In the genomic region with DNA sequence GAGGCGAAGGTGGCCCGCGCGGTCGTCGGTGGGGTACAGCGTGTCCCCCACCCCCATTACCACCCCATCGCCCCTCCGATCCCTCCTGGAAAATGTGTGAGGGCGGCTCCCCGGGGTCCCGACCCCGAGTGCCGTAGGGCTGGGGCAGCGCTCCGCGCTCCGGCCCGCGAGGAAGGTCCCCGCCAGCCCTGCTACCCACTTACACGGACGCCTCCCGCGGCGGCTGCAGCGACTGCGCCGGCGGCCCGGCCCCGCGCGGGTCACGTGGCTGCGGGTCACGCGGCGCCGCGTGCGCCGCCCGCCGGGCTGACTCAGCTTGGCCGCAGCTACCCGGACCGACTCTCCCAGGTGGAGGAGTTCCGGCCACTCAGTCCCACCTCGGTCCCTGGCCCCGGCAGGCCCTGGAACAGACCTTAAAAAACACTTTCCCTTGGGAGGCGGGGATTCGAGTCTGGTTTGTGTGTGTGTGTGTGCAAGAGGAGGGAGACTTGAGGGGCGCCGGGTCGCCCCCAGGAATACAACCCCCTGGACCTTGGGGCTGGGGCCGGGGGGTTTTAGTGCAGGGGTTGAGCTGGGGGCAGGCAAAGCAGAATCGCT, we compare ENCODE assay signal across 8 cellular contexts. TPM values are rescaled to one million over a fixed set of nuclear protein-coding genes. Genes with fewer than 3 reads are reported as not detected.
A peak's percentile ranks its signal among the peaks of the same experiment; 100 is the strongest.
DNase-seq lines count a peak whose midpoint lies in the region; ATAC-seq and TF ChIP-seq lines count a peak whose summit lies in the region.

A gene (minus strand): TSS at position 236 of the 597 bp plus-strand sequence. CDS start 992 bp downstream, outside the sequence.

- peak; percentile 24 to 69 (median 52) for DNase-seq in CD4-positive, alpha-beta T cell
- DNase-seq in RWPE2 (ENCODE audit: low spot score) (peak; percentile 80), activated gamma-delta T cell treated with Interleukin-2 at 50 U/mL for 16 hours (peak; percentile 62), fibroblast of villous mesenchyme (ENCODE audit: low read depth) (peak; percentile 79), stromal cell of bone marrow (ENCODE audit: low read depth) (peak; percentile 54)

- no peak for TF ChIP-seq EP300 in neural cell (conservative IDR thresholded peaks at IDR 0.05; ENCODE audit: poor library complexity, severe bottlenecking)

- POLR2A ChIA-PET in CD4-positive, alpha-beta T cell (lab: Charles Lee), result interaction anchor here (0.6 to 3.6 kb wide), 14 partner anchors 8 to 321 kb away, joined by 3 to 26 read pairs (median 4); a partner anchor contains a TSS

- no peaks in the 10 kb centered on the region for H4K20me1 ChIP-seq in neural cell (ENCODE audit: insufficient read depth)

- H2AFZ ChIP-seq in neural cell (ENCODE audit: low read depth, low read length), result peak within 1 kb of the TSS; percentile 45

- H3K36me3 Mint-ChIP-seq in CD4-positive, alpha-beta T cell (ENCODE audit: low read depth), result peaks cover 14% of the 10 kb centered on the region

- peaks cover 84% of the 10 kb centered on the region for H3K4me1 Mint-ChIP-seq in CD4-positive, alpha-beta T cell (ENCODE audit: low read depth)

- peaks cover 34% of the 10 kb centered on the region for H3K4me1 ChIP-seq in RWPE2 (ENCODE audit: insufficient read depth, poor library complexity, severe bottlenecking)

- H3K27ac ChIP-seq in CD4-positive, alpha-beta T cell (ENCODE audit: low read depth, low read length), result peak within 1 kb of the TSS; percentile 60
- H3K27ac ChIP-seq in RWPE2 (ENCODE audit: poor library complexity, severe bottlenecking) (peak within 1 kb of the TSS; percentile 68), neural cell (ENCODE audit: low read length) (no peak within 1 kb of the TSS)

- H3K36me3 ChIP-seq in RWPE2 (ENCODE audit: low read depth), result peaks cover 17% of the 10 kb centered on the region
- no peaks in the 10 kb centered on the region for H3K36me3 ChIP-seq in neural cell (ENCODE audit: insufficient read depth, low read length)

- CTCF ChIA-PET in CD4-positive, alpha-beta T cell (lab: Charles Lee), result interaction anchor here (1.0 to 3.4 kb wide), 8 partner anchors 12 to 131 kb away, joined by 4 to 18 read pairs (median 12); a partner anchor contains a TSS

- no peaks in the 10 kb centered on the region for H3K9me3 Mint-ChIP-seq in CD4-positive, alpha-beta T cell

- peak within 1 kb of the TSS; percentile 90 for H3K4me3 Mint-ChIP-seq in CD4-positive, alpha-beta T cell

- TF ChIP-seq CTCF in CD4-positive, alpha-beta T cell (IDR thresholded peaks at IDR 0.05), result no peak
- TF ChIP-seq CTCF in RWPE2 (IDR thresholded peaks at IDR 0.05; ENCODE audit: poor library complexity, severe bottlenecking) (peak; percentile 11), fibroblast of villous mesenchyme (IDR thresholded peaks at IDR 0.05; ENCODE audit: insufficient read depth, low read depth, low read length) (no peak), neural cell (IDR thresholded peaks at IDR 0.05; ENCODE audit: poor library complexity, severe bottlenecking) (no peak)

- no peaks in the 10 kb centered on the region for H3K27me3 ChIP-seq in CD4-positive, alpha-beta T cell (ENCODE audit: control insufficient read depth, insufficient read depth, low read length)
- no peaks in the 10 kb centered on the region for H3K27me3 ChIP-seq in RWPE2 (ENCODE audit: insufficient read depth, poor library complexity, severe bottlenecking)
- no peaks in the 10 kb centered on the region for H3K27me3 ChIP-seq in neural cell (ENCODE audit: insufficient read depth, low read depth, low read length)

- H3K9ac ChIP-seq in neural cell (ENCODE audit: low read length), result peak within 1 kb of the TSS; percentile 58

- no peaks in the 10 kb centered on the region for H3K79me2 ChIP-seq in neural cell (replicated peaks; ENCODE audit: insufficient read depth, low read length)

- H3K9me3 ChIP-seq in CD4-positive, alpha-beta T cell (ENCODE audit: control insufficient read depth, low read length), result no peaks in the 10 kb centered on the region
- H3K9me3 ChIP-seq in RWPE2 (ENCODE audit: severe bottlenecking) (no peaks in the 10 kb centered on the region), neural cell (ENCODE audit: low read length) (no peaks in the 10 kb centered on the region)

- intact Hi-C loops in CD4-positive, alpha-beta T cell (cut with DNase I, micrococcal nuclease), result loop anchor here (5.0 to 10.0 kb wide), 3 partner anchors 41 to 342 kb away; no protein-coding TSS in a partner anchor

- ATAC-seq in CD4-positive, alpha-beta T cell (ENCODE audit: poor library complexity), result peak; percentile 60
- ATAC-seq in GM19397 (IDR thresholded peaks at IDR 0.05; ENCODE audit: unreplicated experiment) (peak; percentile 76), HG03565 (IDR thresholded peaks at IDR 0.05; ENCODE audit: unreplicated experiment) (peak; percentile 67), RWPE2 (ENCODE audit: low read depth) (peak; percentile 73)

- H3K4me2 ChIP-seq in neural cell (ENCODE audit: low read length), result peak within 1 kb of the TSS; percentile 48

- H3K9me2 ChIP-seq in neural cell (ENCODE audit: insufficient read depth, low read length), result no peaks in the 10 kb centered on the region

- H3F3A ChIP-seq in neural cell (ENCODE audit: insufficient read depth, low read length, poor library complexity, severe bottlenecking), result no peaks in the 10 kb centered on the region

- peak within 1 kb of the TSS; percentile 72 for H3K4me3 ChIP-seq in RWPE2 (ENCODE audit: severe bottlenecking)
- peak within 1 kb of the TSS; percentile 87 for H3K4me3 ChIP-seq in fibroblast of villous mesenchyme (ENCODE audit: low read depth, low read length)
- H3K4me3 ChIP-seq in neural cell (ENCODE audit: low read length), result peak within 1 kb of the TSS; percentile 68

- H3K27me3 Mint-ChIP-seq in CD4-positive, alpha-beta T cell, result no peaks in the 10 kb centered on the region

- no peak for TF ChIP-seq RAD21 in neural cell (conservative IDR thresholded peaks at IDR 0.05)

- peak within 1 kb of the TSS; percentile 89 for H3K27ac Mint-ChIP-seq in CD4-positive, alpha-beta T cell

TF ChIP-seq in neural cell, 6 proteins besides CTCF, POLR2A, EP300 and RAD21:
- TF ChIP-seq MXI1 (conservative IDR thresholded peaks at IDR 0.05; ENCODE audit: poor library complexity, severe bottlenecking) (peak; percentile 45), SMC3 (conservative IDR thresholded peaks at IDR 0.05; ENCODE audit: poor library complexity) (peak; percentile 31), EZH2 (IDR thresholded peaks at IDR 0.05; ENCODE audit: borderline replicate concordance, insufficient read depth, low read length, poor library complexity, severe bottlenecking) (no peak), TAF1 (IDR thresholded peaks at IDR 0.05; ENCODE audit: low read depth) (no peak), POLR2AphosphoS5 (IDR thresholded peaks at IDR 0.05) (peak; percentile 49)
- TF ChIP-seq, protein P1, sequence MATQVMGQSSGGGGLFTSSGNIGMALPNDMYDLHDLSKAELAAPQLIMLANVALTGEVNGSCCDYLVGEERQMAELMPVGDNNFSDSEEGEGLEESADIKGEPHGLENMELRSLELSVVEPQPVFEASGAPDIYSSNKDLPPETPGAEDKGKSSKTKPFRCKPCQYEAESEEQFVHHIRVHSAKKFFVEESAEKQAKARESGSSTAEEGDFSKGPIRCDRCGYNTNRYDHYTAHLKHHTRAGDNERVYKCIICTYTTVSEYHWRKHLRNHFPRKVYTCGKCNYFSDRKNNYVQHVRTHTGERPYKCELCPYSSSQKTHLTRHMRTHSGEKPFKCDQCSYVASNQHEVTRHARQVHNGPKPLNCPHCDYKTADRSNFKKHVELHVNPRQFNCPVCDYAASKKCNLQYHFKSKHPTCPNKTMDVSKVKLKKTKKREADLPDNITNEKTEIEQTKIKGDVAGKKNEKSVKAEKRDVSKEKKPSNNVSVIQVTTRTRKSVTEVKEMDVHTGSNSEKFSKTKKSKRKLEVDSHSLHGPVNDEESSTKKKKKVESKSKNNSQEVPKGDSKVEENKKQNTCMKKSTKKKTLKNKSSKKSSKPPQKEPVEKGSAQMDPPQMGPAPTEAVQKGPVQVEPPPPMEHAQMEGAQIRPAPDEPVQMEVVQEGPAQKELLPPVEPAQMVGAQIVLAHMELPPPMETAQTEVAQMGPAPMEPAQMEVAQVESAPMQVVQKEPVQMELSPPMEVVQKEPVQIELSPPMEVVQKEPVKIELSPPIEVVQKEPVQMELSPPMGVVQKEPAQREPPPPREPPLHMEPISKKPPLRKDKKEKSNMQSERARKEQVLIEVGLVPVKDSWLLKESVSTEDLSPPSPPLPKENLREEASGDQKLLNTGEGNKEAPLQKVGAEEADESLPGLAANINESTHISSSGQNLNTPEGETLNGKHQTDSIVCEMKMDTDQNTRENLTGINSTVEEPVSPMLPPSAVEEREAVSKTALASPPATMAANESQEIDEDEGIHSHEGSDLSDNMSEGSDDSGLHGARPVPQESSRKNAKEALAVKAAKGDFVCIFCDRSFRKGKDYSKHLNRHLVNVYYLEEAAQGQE (IDR thresholded peaks at IDR 0.05; ENCODE audit: borderline replicate concordance), result no peak

RNA-seq across cellular contexts. Expression of the gene that starts here (rescaled TPM):
- 1 to 10 TPM; 5.8 to 6.6 TPM for total RNA-seq in CD4-positive, alpha-beta T cell
- total RNA-seq in fibroblast of villous mesenchyme, result 54.8 and 59.6 TPM in 2 replicates
- polyA plus RNA-seq in neural cell, result 28.9 and 32.2 TPM in 2 replicates
- 21.2 and 29.9 TPM in 2 replicates for polyA minus RNA-seq in neural cell
